In the genomic region with DNA sequence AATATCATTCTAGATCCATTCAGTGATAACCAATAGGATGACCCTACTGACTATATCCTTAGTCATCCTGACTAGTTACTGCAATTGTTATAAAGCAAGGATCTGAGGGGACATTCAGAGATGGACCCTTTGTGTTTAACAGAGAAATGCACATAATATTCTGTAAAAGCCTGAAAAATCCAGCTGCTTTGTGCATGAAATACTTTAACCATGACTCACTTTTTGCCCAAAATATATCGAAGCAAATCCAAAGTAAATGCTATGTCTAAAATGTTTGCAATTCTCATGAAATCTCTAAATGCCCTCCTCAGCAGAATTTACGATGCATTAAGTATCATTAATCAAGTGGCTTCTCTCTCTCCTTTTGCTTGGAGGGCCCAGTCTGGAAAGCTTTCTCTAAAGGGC, we compare ENCODE assay signal across 11 cellular contexts.
DNase-seq lines count a peak whose midpoint lies in the region; ATAC-seq and TF ChIP-seq lines count a peak whose summit lies in the region.
"Had no signal": no experiment of that assay in that cellular context is flagged by ENCODE, and none has a peak within 500 bp of the region (broad histone marks: within the 10 kb centered on the region; RNA-seq: fewer than 3 reads in every experiment).

No MANE protein-coding gene starts in this region.

- RAD21 ChIA-PET in HCT116 (lab: Charles Lee; ENCODE audit: low non-redundant PET in 1 of 2, low total read pairs in 2 of 2, uncharacterized antibody in 2 of 2, unreplicated experiment in 2 of 2) = no interaction called here

- H3K9ac ChIP-seq in HCT116 (ENCODE audit: low read length) (no peak overlapping the region), smooth muscle cell (ENCODE audit: low read depth) (no peak overlapping the region)

- H3K4me3 ChIP-seq in HCT116 (replicated peaks in 1 of 2; ENCODE audit: low read depth in 1 of 2, low read length in 2 of 2) (no peak overlapping the region), adrenal gland (no peak overlapping the region), smooth muscle cell (no peak overlapping the region), tibial artery (no peak overlapping the region)

- no peak for TF ChIP-seq RAD21 in HCT116 (IDR thresholded peaks at IDR 0.05; ENCODE audit: low read depth)

- POLR2A ChIA-PET in HCT116 (lab: Charles Lee) = no interaction called here

- BruUV-seq in HCT116 (replicated peaks; lab: Mats Ljungman, UMichigan) = no TSS peak

- DNase-seq in HCT116 (ENCODE audit: low read depth, low spot score) = no peak
- DNase-seq in adrenal gland = no peak
- DNase-seq in foreskin melanocyte = peak; percentile 65
- DNase-seq in smooth muscle cell (lab: John Stamatoyannopoulos, UW; ENCODE audit: unreplicated experiment) = no peak
- no peak for DNase-seq in NCI-H82 treated with DMSO at 0.1 percent for 48 hours (lab: John Stamatoyannopoulos, UW; ENCODE audit: unreplicated experiment)
- no peak for DNase-seq in tibial artery
- no peak for DNase-seq in SHP77 treated with DMSO at 0.1 percent for 48 hours (lab: John Stamatoyannopoulos, UW)
- DNase-seq: activated CD8-positive, alpha-beta T cell treated with anti-CD3 and anti-CD28 coated beads, Interleukin-2, amount 10 ng/mL, durations not matched to agents 7 days and 5 days; activated naive CD8-positive, alpha-beta T cell treated with anti-CD3 and anti-CD28 coated beads for 36 hours; effector memory CD4-positive, alpha-beta T cell had no signal

- H3K27me3 ChIP-seq in HCT116 (ENCODE audit: insufficient read depth, low read length) (no peaks in the 10 kb centered on the region), adrenal gland (no peaks in the 10 kb centered on the region), smooth muscle cell (ENCODE audit: low read depth) (no peaks in the 10 kb centered on the region), tibial artery (no peaks in the 10 kb centered on the region)

- TF ChIP-seq POLR2A in HCT116 (IDR thresholded peaks at IDR 0.05; ENCODE audit: borderline replicate concordance, extremely low read depth, insufficient read depth, insufficient read length) = no peak
- TF ChIP-seq POLR2A in adrenal gland (IDR thresholded peaks at IDR 0.05) = no peak

- H3K9me2 ChIP-seq in HCT116 (ENCODE audit: insufficient read depth) = no peaks in the 10 kb centered on the region

- H4K20me1 ChIP-seq in HCT116 (ENCODE audit: insufficient read depth) (no peaks in the 10 kb centered on the region), smooth muscle cell (ENCODE audit: low read depth) (no peaks in the 10 kb centered on the region)

- CTCF ChIA-PET in HCT116 (lab: Charles Lee) = no interaction called here

- ATAC-seq in HCT116 = no peak
- ATAC-seq: activated CD8-positive, alpha-beta T cell treated with anti-CD3 and anti-CD28 coated beads, Interleukin-2, amount 10 ng/mL, durations not matched to agents 7 days and 5 days; sciatic nerve had no signal

- H3K4me1 ChIP-seq in HCT116 (ENCODE audit: control insufficient read depth in 1 of 2, insufficient read depth in 2 of 2, low read length in 2 of 2) (peaks cover 4 to 21% of the 10 kb centered on the region in 2 experiments; a peak in 2 of 4 replicates), adrenal gland (replicated peaks in 1 of 2) (peaks cover 5 to 29% of the 10 kb centered on the region in 2 donors), smooth muscle cell (ENCODE audit: low read depth) (peaks cover 39% of the 10 kb centered on the region), tibial artery (peaks cover 0 to 55% (median 29%) of the 10 kb centered on the region in 4 donors)

- no peaks in the 10 kb centered on the region for H3K9me3 ChIP-seq in HCT116 (ENCODE audit: control insufficient read depth in 1 of 2, insufficient read depth in 1 of 2, low read depth in 1 of 2, low read length in 2 of 2)
- no peaks in the 10 kb centered on the region for H3K9me3 ChIP-seq in adrenal gland (replicated peaks in 1 of 3)
- no peaks in the 10 kb centered on the region for H3K9me3 ChIP-seq in smooth muscle cell (replicated peaks; ENCODE audit: low read depth)
- H3K9me3 ChIP-seq in tibial artery = no peaks in the 10 kb centered on the region

- no peak overlapping the region for H3K27ac ChIP-seq in HCT116 (ENCODE audit: low read depth, low read length)
- peak overlapping the region in 3 of 5 donors; percentile 6 to 24 (median 17) for H3K27ac ChIP-seq in adrenal gland
- H3K27ac ChIP-seq in smooth muscle cell (ENCODE audit: low read depth) = peak overlapping the region; percentile 72
- H3K27ac ChIP-seq in tibial artery = peak overlapping the region in 1 of 2 donors; percentile 11

- peaks cover 23% of the 10 kb centered on the region for H3F3A ChIP-seq in smooth muscle cell (ENCODE audit: low read depth)

- H3K4me2 ChIP-seq in HCT116 (ENCODE audit: low read length) (peak overlapping the region; percentile 11; the same call in 1 of the 2 replicates), smooth muscle cell (peak overlapping the region; percentile 31)

- H2AFZ ChIP-seq in HCT116 (ENCODE audit: low read depth, low read length, poor library complexity, severe bottlenecking) (no peak overlapping the region), smooth muscle cell (ENCODE audit: low read depth) (no peak overlapping the region)

- intact Hi-C loops in HCT116 (cut with micrococcal nuclease) (no loop called here), adrenal gland (cut with DNase I) (no loop called here), tibial artery (cut with DNase I; ENCODE audit: low total_unique reads) (no loop called here)

- H3K36me3 ChIP-seq in HCT116 (ENCODE audit: control insufficient read depth in 1 of 2, insufficient read depth in 2 of 2, low read length in 2 of 2) (no peaks in the 10 kb centered on the region), adrenal gland (replicated peaks in 1 of 2) (no peaks in the 10 kb centered on the region), smooth muscle cell (ENCODE audit: low read depth) (no peaks in the 10 kb centered on the region), tibial artery (no peaks in the 10 kb centered on the region)

- no peaks in the 10 kb centered on the region for H3K79me2 ChIP-seq in HCT116 (ENCODE audit: insufficient read depth, low read length)
- H3K79me2 ChIP-seq in smooth muscle cell (ENCODE audit: low read depth) = peaks cover 65% of the 10 kb centered on the region

- WGBS in adrenal gland, 4 donors = 17 to 35% (median 29%) methylated on average over 2 of the region's 2 CpGs
- WGBS in smooth muscle cell (ENCODE audit: low lambda C conversion rate) = 8% methylated on average over 2 of the region's 2 CpGs

- TF ChIP-seq CTCF in HCT116 (IDR thresholded peaks at IDR 0.05 in 2 of 3, conservative IDR thresholded peaks at IDR 0.05 in 1 of 3; ENCODE audit: borderline replicate concordance in 1 of 3, insufficient read depth in 1 of 3, low read depth in 2 of 3, low read length in 2 of 3) (no peak), adrenal gland (IDR thresholded peaks at IDR 0.05) (no peak), smooth muscle cell (IDR thresholded peaks at IDR 0.05; ENCODE audit: borderline replicate concordance, insufficient read depth, poor library complexity, severe bottlenecking) (no peak), tibial artery (IDR thresholded peaks at IDR 0.05) (no peak)

TF ChIP-seq in HCT116, 20 proteins besides CTCF, POLR2A, EP300 and RAD21 (continues in another document):
- TF ChIP-seq, protein P1, sequence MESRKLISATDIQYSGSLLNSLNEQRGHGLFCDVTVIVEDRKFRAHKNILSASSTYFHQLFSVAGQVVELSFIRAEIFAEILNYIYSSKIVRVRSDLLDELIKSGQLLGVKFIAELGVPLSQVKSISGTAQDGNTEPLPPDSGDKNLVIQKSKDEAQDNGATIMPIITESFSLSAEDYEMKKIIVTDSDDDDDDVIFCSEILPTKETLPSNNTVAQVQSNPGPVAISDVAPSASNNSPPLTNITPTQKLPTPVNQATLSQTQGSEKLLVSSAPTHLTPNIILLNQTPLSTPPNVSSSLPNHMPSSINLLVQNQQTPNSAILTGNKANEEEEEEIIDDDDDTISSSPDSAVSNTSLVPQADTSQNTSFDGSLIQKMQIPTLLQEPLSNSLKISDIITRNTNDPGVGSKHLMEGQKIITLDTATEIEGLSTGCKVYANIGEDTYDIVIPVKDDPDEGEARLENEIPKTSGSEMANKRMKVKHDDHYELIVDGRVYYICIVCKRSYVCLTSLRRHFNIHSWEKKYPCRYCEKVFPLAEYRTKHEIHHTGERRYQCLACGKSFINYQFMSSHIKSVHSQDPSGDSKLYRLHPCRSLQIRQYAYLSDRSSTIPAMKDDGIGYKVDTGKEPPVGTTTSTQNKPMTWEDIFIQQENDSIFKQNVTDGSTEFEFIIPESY (IDR thresholded peaks at IDR 0.05; ENCODE audit: extremely low read depth, insufficient replicate concordance, low read length) = no peak
- TF ChIP-seq, protein P2, sequence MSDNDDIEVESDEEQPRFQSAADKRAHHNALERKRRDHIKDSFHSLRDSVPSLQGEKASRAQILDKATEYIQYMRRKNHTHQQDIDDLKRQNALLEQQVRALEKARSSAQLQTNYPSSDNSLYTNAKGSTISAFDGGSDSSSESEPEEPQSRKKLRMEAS (IDR thresholded peaks at IDR 0.05) = no peak
- TF ChIP-seq YY1 (IDR thresholded peaks at IDR 0.05; ENCODE audit: extremely low read depth, insufficient replicate concordance, low read depth, low read length) (no peak), ZNF274 (IDR thresholded peaks at IDR 0.05; ENCODE audit: low read depth, low read length) (no peak), EGR1 (IDR thresholded peaks at IDR 0.05; ENCODE audit: low read depth) (no peak), EZH2 (IDR thresholded peaks at IDR 0.05) (no peak), EZH2phosphoT487 (IDR thresholded peaks at IDR 0.05; ENCODE audit: borderline replicate concordance) (no peak), ELF1 (IDR thresholded peaks at IDR 0.05; ENCODE audit: borderline replicate concordance, low read depth) (no peak), SP1 (IDR thresholded peaks at IDR 0.05; ENCODE audit: low read depth) (no peak), FOSL1 (IDR thresholded peaks at IDR 0.05; ENCODE audit: low read depth) (no peak), POLR2AphosphoS5 (IDR thresholded peaks at IDR 0.05; ENCODE audit: low read depth, low read length) (no peak), CEBPB (IDR thresholded peaks at IDR 0.05; ENCODE audit: low read depth) (no peak)
- TF ChIP-seq, protein P3, sequence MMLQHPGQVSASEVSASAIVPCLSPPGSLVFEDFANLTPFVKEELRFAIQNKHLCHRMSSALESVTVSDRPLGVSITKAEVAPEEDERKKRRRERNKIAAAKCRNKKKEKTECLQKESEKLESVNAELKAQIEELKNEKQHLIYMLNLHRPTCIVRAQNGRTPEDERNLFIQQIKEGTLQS (IDR thresholded peaks at IDR 0.05) = no peak
